Comparison of ENCODE assay signal across 8 cellular contexts in the genomic region with DNA sequence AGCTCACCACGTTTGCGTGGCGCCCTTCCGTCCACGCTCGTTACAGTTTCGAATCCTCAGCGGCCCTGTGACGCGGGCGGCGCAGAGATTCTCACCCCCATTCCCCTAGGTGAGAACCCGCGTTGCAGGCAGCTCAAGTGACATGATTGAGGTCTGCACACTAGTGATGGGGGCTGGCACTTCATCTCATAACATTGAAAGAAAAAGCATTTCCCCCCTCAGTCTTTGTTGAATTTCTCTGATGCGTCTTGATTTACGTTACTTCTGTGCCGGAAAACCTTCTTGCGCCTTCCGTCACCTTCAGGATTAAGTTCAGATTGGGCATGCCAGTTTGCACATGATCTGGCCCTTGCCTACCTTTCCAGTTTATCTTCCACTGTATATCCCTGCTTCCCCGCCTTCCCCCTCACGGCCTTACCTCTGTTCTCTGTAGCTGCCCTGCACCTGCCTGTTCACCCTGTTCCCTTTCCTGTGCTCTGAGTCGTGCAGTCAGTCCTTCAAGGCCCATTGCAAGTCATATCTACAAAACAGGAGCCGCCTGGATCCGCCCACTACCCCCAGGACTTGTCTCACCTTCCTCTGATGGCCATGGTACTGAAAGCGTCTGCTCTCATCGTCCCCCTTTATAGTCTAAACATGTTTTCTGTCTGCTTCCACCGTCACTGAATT. TPM values are rescaled to one million over a fixed set of nuclear protein-coding genes. Genes with fewer than 3 reads are reported as not detected.
DNase-seq lines count a peak whose midpoint lies in the region; ATAC-seq, FAIRE-seq and TF ChIP-seq lines count a peak whose summit lies in the region.

No MANE protein-coding gene starts in this region.

- peaks cover 10% of the 10 kb centered on the region for H3K27me3 Mint-ChIP-seq in glutamatergic neuron (ENCODE audit: unreplicated experiment)

- no peak for FAIRE-seq in HTR-8/SVneo (lab: Jason Lieb, UNC)

- peak overlapping the region; percentile 99 for H3K4me3 Mint-ChIP-seq in glutamatergic neuron (ENCODE audit: unreplicated experiment)

- H3K9me3 Mint-ChIP-seq in glutamatergic neuron (ENCODE audit: unreplicated experiment), result peaks cover 10% of the 10 kb centered on the region

- intact Hi-C loops in sciatic nerve (cut with DNase I), result no loop called here

- ATAC-seq in HG02623 (IDR thresholded peaks at IDR 0.05; ENCODE audit: unreplicated experiment), result peak; percentile 5
- no peak for ATAC-seq in sciatic nerve

- peaks cover 5% of the 10 kb centered on the region for H3K36me3 Mint-ChIP-seq in glutamatergic neuron (ENCODE audit: unreplicated experiment)

- no peak for TF ChIP-seq CTCF in glutamatergic neuron (IDR thresholded peaks at IDR 0.05; ENCODE audit: partially characterized antibody, unreplicated experiment)

- DNase-seq in ELF-1 (ENCODE audit: low read depth, low spot score) (peak; percentile 69), OCI-M1 (lab: John Stamatoyannopoulos, UW) (peak; percentile 69), glutamatergic neuron (peak; percentile 31), sciatic nerve (ENCODE audit: low spot score) (peak; percentile 64), cortex of kidney (lab: John Stamatoyannopoulos, UW) (no peak), HTR-8/SVneo (ENCODE audit: insufficient read length, low spot score) (no peak)
- DNase-seq in activated effector memory CD4-positive, alpha-beta T cell treated with anti-CD3 and anti-CD28 coated beads, Interleukin-2, amount 50 U/mL, for 16 hours, result peak; percentile 82

- peak overlapping the region; percentile 95 for H3K27ac Mint-ChIP-seq in glutamatergic neuron (ENCODE audit: unreplicated experiment)

- H3K4me1 Mint-ChIP-seq in glutamatergic neuron (ENCODE audit: low read depth, unreplicated experiment), result peaks cover 32% of the 10 kb centered on the region

RNA-seq across cellular contexts. Expression of a gene that starts 1.1 kb away (rescaled TPM):
- 110 TPM for total RNA-seq in glutamatergic neuron (ENCODE audit: unreplicated experiment)
- total RNA-seq in sciatic nerve, result 23.5 TPM

RNA-seq across cellular contexts. Expression of a gene that starts 40.9 kb away (rescaled TPM):
- 0.20 TPM for total RNA-seq in glutamatergic neuron (ENCODE audit: unreplicated experiment)
- total RNA-seq in sciatic nerve, result 0.62 TPM

Comparison
In these comparisons a context has a peak if more than half of its experiments do, and no peak if none do; other contexts are left out.
1. DNase-seq: peak in ELF-1 (single experiment), OCI-M1 (single experiment), activated effector memory CD4-positive, alpha-beta T cell treated with anti-CD3 and anti-CD28 coated beads, Interleukin-2, amount 50 U/mL, for 16 hours (single experiment), glutamatergic neuron (single experiment) and sciatic nerve (single experiment); none in cortex of kidney (single experiment) and HTR-8/SVneo (single experiment).